ENCODE assay signal across 14 cellular contexts in genomic region chr9:108869092-108869725, GRCh38. TPM values are rescaled to one million over a fixed set of nuclear protein-coding genes. Genes with fewer than 3 reads are reported as not detected.
DNase-seq lines count a peak whose midpoint lies in the region; ATAC-seq and TF ChIP-seq lines count a peak whose summit lies in the region.
"Had no signal": no experiment of that assay in that cellular context is flagged by ENCODE, and none has a peak within 500 bp of the region (broad histone marks: within the 10 kb centered on the region; RNA-seq: fewer than 3 reads in every experiment).

No MANE protein-coding gene starts in this region.

- H2AK5ac ChIP-seq in neuronal stem cell (ENCODE audit: low read depth, low read length), result no peak overlapping the region

- no peak overlapping the region for H3K14ac ChIP-seq in neuronal stem cell (ENCODE audit: low read length)

- no peak overlapping the region for H2BK120ac ChIP-seq in neuronal stem cell (ENCODE audit: low read depth, low read length)

- no peak overlapping the region for H3K23ac ChIP-seq in neuronal stem cell (ENCODE audit: low read depth, low read length, poor library complexity)

- no peak overlapping the region for H3K4me3 ChIP-seq in neuronal stem cell (ENCODE audit: low read length in 2 of 2)
- H3K4me3 ChIP-seq in sigmoid colon, result no peak overlapping the region

- H4K91ac ChIP-seq in neuronal stem cell (ENCODE audit: low read depth, low read length, poor library complexity), result no peak overlapping the region

- intact Hi-C loops in sigmoid colon (cut with DNase I), result no loop called here

- TF ChIP-seq CTCF in sigmoid colon (IDR thresholded peaks at IDR 0.05), result no peak

- no peak overlapping the region for H3K9ac ChIP-seq in neuronal stem cell (ENCODE audit: low read depth, low read length, poor library complexity)

- no peak overlapping the region for H3K18ac ChIP-seq in neuronal stem cell (ENCODE audit: low read length)

- H3K9me3 ChIP-seq in neuronal stem cell (replicated peaks in 1 of 2; ENCODE audit: control insufficient read depth in 2 of 2, insufficient read depth in 1 of 2, low read depth in 1 of 2, low read length in 2 of 2) (peaks cover 0 to 7% of the 10 kb centered on the region in 2 donors), sigmoid colon (no peaks in the 10 kb centered on the region)

- no peaks in the 10 kb centered on the region for H3K79me1 ChIP-seq in neuronal stem cell (ENCODE audit: low read depth, low read length)

- H3K36me3 ChIP-seq in neuronal stem cell (replicated peaks in 1 of 2; ENCODE audit: control insufficient read depth in 2 of 2, insufficient read depth in 2 of 2, low read length in 2 of 2) (peaks cover 6 to 57% of the 10 kb centered on the region in 2 donors), sigmoid colon (peaks cover 5 to 64% (median 15%) of the 10 kb centered on the region in 4 donors)

- peak; percentile 49 for DNase-seq in EL
- DNase-seq in NCI-H69 (lab: John Stamatoyannopoulos, UW), result peak; percentile 88
- DNase-seq in fibroblast of peridontal ligament (ENCODE audit: extremely low read depth), result peak; percentile 17
- DNase-seq in neuronal stem cell (ENCODE audit: low spot score), result no peak
- DNase-seq in stimulated activated CD4-positive, alpha-beta T cell treated with anti-CD3 and anti-CD28 coated beads, Interleukin-4, amount 100 ng/mL, for 1 hour, result no peak
- no peak for DNase-seq in sigmoid colon
- DNase-seq: CD4-positive, alpha-beta T cell; effector CD4-positive, alpha-beta T cell; hippocampal formation; midbrain; NCI-H510A treated with DMSO at 0.1 percent for 48 hours had no signal

- no CpG with 5 or more reads among the region's 3 CpGs for WGBS in neuronal stem cell (ENCODE audit: extremely low coverage in 2 of 2, insufficient read length in 2 of 2, insufficient replicate concordance in 1 of 2), 2 donors
- 60 to 86% methylated on average over 3 of the region's 3 CpGs for WGBS in sigmoid colon, 2 donors

- no peak for TF ChIP-seq POLR2A in sigmoid colon (IDR thresholded peaks at IDR 0.05)

- no peak overlapping the region for H2BK5ac ChIP-seq in neuronal stem cell (ENCODE audit: low read length)

- no peak overlapping the region for H3K4ac ChIP-seq in neuronal stem cell (ENCODE audit: low read length)

- H3K27me3 ChIP-seq in neuronal stem cell (ENCODE audit: control insufficient read depth in 3 of 3, insufficient read depth in 3 of 3, low read depth in 1 of 3, low read length in 3 of 3) (no peaks in the 10 kb centered on the region), sigmoid colon (no peaks in the 10 kb centered on the region)

- H3K4me1 ChIP-seq in neuronal stem cell (ENCODE audit: control insufficient read depth in 2 of 2, insufficient read depth in 1 of 2, low read depth in 1 of 2, low read length in 2 of 2) (peaks cover 0 to 2% of the 10 kb centered on the region in 2 donors), sigmoid colon (no peaks in the 10 kb centered on the region)

- ATAC-seq in HG03045 (IDR thresholded peaks at IDR 0.05; ENCODE audit: unreplicated experiment) (no peak), GM21447 (IDR thresholded peaks at IDR 0.05; ENCODE audit: unreplicated experiment) (no peak)

- H2BK15ac ChIP-seq in neuronal stem cell (ENCODE audit: low read length), result no peak overlapping the region

- no peak for TF ChIP-seq EP300 in sigmoid colon (IDR thresholded peaks at IDR 0.05)

- H3K27ac ChIP-seq in neuronal stem cell (replicated peaks; ENCODE audit: low read length) (peak overlapping the region; percentile 7), sigmoid colon (no peak overlapping the region)

- H4K8ac ChIP-seq in neuronal stem cell (ENCODE audit: low read depth, low read length), result no peak overlapping the region

- no peak overlapping the region for H3K4me2 ChIP-seq in neuronal stem cell (ENCODE audit: insufficient read depth, low read length, poor library complexity, severe bottlenecking)

- no peak overlapping the region for H2BK12ac ChIP-seq in neuronal stem cell (ENCODE audit: low read length)

- H2AFZ ChIP-seq in neuronal stem cell (ENCODE audit: low read length), result no peak overlapping the region

RNA-seq across cellular contexts. Expression of gene ACTL7A, which starts 7.1 kb away (rescaled TPM):
- not detected for polyA plus RNA-seq in neuronal stem cell (2013, experiment 1 of 2)
- polyA plus RNA-seq in neuronal stem cell (2013, experiment 2 of 2), result not detected
- not detected for total RNA-seq in sigmoid colon
- polyA plus RNA-seq in sigmoid colon, result not detected
- total RNA-seq: CD4-positive, alpha-beta T cell had no signal
- polyA plus RNA-seq: adipose tissue had no signal

RNA-seq across cellular contexts. Expression of gene ACTL7B, which starts 13.4 kb away (rescaled TPM):
- not detected for polyA plus RNA-seq in neuronal stem cell (2013, experiment 1 of 2)
- not detected for polyA plus RNA-seq in neuronal stem cell (2013, experiment 2 of 2)
- under 1 TPM in 1 of 4 donors, not detected in 3; 0.27 TPM for total RNA-seq in sigmoid colon
- polyA plus RNA-seq in sigmoid colon, result not detected
- polyA plus RNA-seq: adipose tissue had no signal

Comparison
In these comparisons a context has a peak if more than half of its experiments do, and no peak if none do; other contexts are left out.
1. DNase-seq: peak in EL (single experiment), NCI-H69 (single experiment) and fibroblast of peridontal ligament (single experiment); none in neuronal stem cell (single experiment), stimulated activated CD4-positive, alpha-beta T cell treated with anti-CD3 and anti-CD28 coated beads, Interleukin-4, amount 100 ng/mL, for 1 hour (single experiment) and sigmoid colon (single experiment).